Comparison of ENCODE assay signal across 14 cellular contexts in the genomic region with DNA sequence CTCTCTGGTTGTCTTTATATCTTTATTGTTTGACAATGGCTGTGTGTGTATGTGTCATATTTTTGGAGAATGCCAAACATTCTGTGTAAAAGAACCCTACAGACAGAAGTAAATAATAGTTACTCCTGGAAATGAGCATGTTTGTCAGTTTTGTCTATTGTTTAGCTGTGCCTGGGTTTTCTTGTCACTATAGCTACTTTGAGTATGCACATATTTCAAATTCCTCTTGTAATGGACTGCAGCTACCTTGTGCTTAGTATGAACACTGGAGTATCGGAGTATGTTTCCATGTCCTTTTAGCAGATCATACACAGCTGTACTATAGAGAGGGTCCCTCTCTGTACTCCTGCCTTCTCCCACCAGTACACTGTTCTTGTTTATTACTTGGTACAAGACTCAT. TPM values are rescaled to one million over a fixed set of nuclear protein-coding genes. Genes with fewer than 3 reads are reported as not detected.
DNase-seq lines count a peak whose midpoint lies in the region; TF ChIP-seq lines count a peak whose summit lies in the region.
"Had no signal": no experiment of that assay in that cellular context is flagged by ENCODE, and none has a peak within 500 bp of the region (broad histone marks: within the 10 kb centered on the region; RNA-seq: fewer than 3 reads in every experiment).

No MANE protein-coding gene starts in this region.

- H3K9me3 ChIP-seq in HUES48 (ENCODE audit: control insufficient read depth, insufficient read depth, low read length) = no peaks in the 10 kb centered on the region
- no peaks in the 10 kb centered on the region for H3K9me3 ChIP-seq in Karpas-422 (ENCODE audit: low read length)
- H3K9me3 ChIP-seq: right atrium auricular region had no signal

- in situ Hi-C loops in astrocyte of the spinal cord (cut with HindIII; ENCODE audit: low sequenced_read_pairs) = no loop called here

- no peak for TF ChIP-seq CTCF in astrocyte of the spinal cord (IDR thresholded peaks at IDR 0.05; ENCODE audit: low read depth, low read length)

- H3K27ac ChIP-seq in ACC112 (ENCODE audit: low read depth, low read length) (peak overlapping the region; percentile 98), HUES48 (ENCODE audit: low read depth, low read length) (peak overlapping the region; percentile 45), layer of hippocampus (ENCODE audit: low read depth, low read length) (peak overlapping the region; percentile 12), caudate nucleus (ENCODE audit: low read depth, low read length) (no peak overlapping the region), Karpas-422 (ENCODE audit: low read length) (no peak overlapping the region)
- H3K27ac ChIP-seq: hepatocyte, left ventricle myocardium inferior, right atrium auricular region had no signal

- H4K20me1 ChIP-seq in Karpas-422 (ENCODE audit: insufficient read depth, low read depth, low read length) = no peaks in the 10 kb centered on the region

- H3K4me1 ChIP-seq in ACC112 (ENCODE audit: control insufficient read depth, insufficient read depth, low read length, unreplicated experiment) (peaks cover 57% of the 10 kb centered on the region), HUES48 (ENCODE audit: control insufficient read depth, insufficient read depth, low read length) (peaks cover 22% of the 10 kb centered on the region; the same call in 1 of the 2 replicates), Karpas-422 (ENCODE audit: low read length) (no peaks in the 10 kb centered on the region)
- H3K4me1 ChIP-seq: left ventricle myocardium inferior, right atrium auricular region had no signal

- no peaks in the 10 kb centered on the region for H3K9me2 ChIP-seq in Karpas-422 (replicated peaks; ENCODE audit: insufficient read depth, low read length)

- peak overlapping the region; percentile 79 for H2AFZ ChIP-seq in ACC112 (ENCODE audit: low read length, unreplicated experiment)
- H2AFZ ChIP-seq in Karpas-422 (ENCODE audit: low read length) = no peak overlapping the region
- H2AFZ ChIP-seq: hepatocyte had no signal

- no peaks in the 10 kb centered on the region; the same call in 1 of the 2 replicates for H3K36me3 ChIP-seq in ACC112 (ENCODE audit: insufficient read depth, low read length)
- no peaks in the 10 kb centered on the region for H3K36me3 ChIP-seq in HUES48 (ENCODE audit: control insufficient read depth, insufficient read depth, low read length)
- H3K36me3 ChIP-seq in Karpas-422 (ENCODE audit: insufficient read depth, low read length) = no peaks in the 10 kb centered on the region
- H3K36me3 ChIP-seq: left ventricle myocardium inferior, right atrium auricular region had no signal

- no peak overlapping the region for H3K4me2 ChIP-seq in Karpas-422 (ENCODE audit: low read depth, low read length, poor library complexity, severe bottlenecking)
- H3K4me2 ChIP-seq: hepatocyte had no signal

- H3K27me3 ChIP-seq in ACC112 (ENCODE audit: insufficient read depth, low read length) (no peaks in the 10 kb centered on the region), HUES48 (ENCODE audit: control insufficient read depth, insufficient read depth, low read length) (no peaks in the 10 kb centered on the region), layer of hippocampus (ENCODE audit: control insufficient read depth, insufficient read depth, low read length) (no peaks in the 10 kb centered on the region), Karpas-422 (ENCODE audit: low read length) (no peaks in the 10 kb centered on the region)
- H3K27me3 ChIP-seq: hepatocyte, right atrium auricular region had no signal

- H3K9ac ChIP-seq in HUES48 (ENCODE audit: low read depth, low read length) (no peak overlapping the region), Karpas-422 (ENCODE audit: low read length) (no peak overlapping the region)

- DNase-seq in astrocyte of the spinal cord (ENCODE audit: low read depth, low spot score) (peak; percentile 53), NCI-H2107 (lab: John Stamatoyannopoulos, UW) (no peak), midbrain (lab: John Stamatoyannopoulos, UW) (no peak), caudate nucleus (lab: John Stamatoyannopoulos, UW) (no peak), Karpas-422 (no peak)
- DNase-seq: activated T-cell treated with anti-CD3 and anti-CD28 coated beads for 4 hours; left ventricle myocardium inferior; NCI-H510A; stimulated activated CD4-positive, alpha-beta T cell treated with anti-CD3 and anti-CD28 coated beads, Interleukin-2, amount 100 ng/mL, for 24 hours had no signal

- H3K79me2 ChIP-seq in ACC112 (ENCODE audit: control insufficient read depth, insufficient read depth, low read length, unreplicated experiment) (no peaks in the 10 kb centered on the region), Karpas-422 (ENCODE audit: low read length) (no peaks in the 10 kb centered on the region)
- H3K79me2 ChIP-seq: hepatocyte had no signal

- H3K4me3 ChIP-seq in ACC112 (ENCODE audit: low read depth, low read length) (peak overlapping the region; percentile 28; the same call in 1 of the 2 replicates), HUES48 (ENCODE audit: low read depth, low read length) (no peak overlapping the region), astrocyte of the spinal cord (ENCODE audit: low read depth, low read length) (no peak overlapping the region), Karpas-422 (ENCODE audit: low read length) (no peak overlapping the region)
- H3K4me3 ChIP-seq: hepatocyte, left ventricle myocardium inferior, right atrium auricular region had no signal

RNA-seq across cellular contexts. Expression of a gene that starts 58.0 kb away (rescaled TPM):
- 0.15 and 0.76 TPM in 2 replicates for total RNA-seq in Karpas-422 (2014; rRNA removed; shearing (Covaris generic); ENCODE audit: low replicate concordance)

Comparison
In these comparisons a context has a peak if more than half of its experiments do, and no peak if none do; other contexts are left out.
1. H3K27ac ChIP-seq: peak in ACC112 (single experiment), HUES48 (single experiment) and layer of hippocampus (single experiment); none in caudate nucleus (single experiment) and Karpas-422 (single experiment).